17 cellular contexts compared by ENCODE assay signal in genomic region chrX:97763391-97763790, GRCh38.
DNase-seq lines count a peak whose midpoint lies in the region; ATAC-seq and TF ChIP-seq lines count a peak whose summit lies in the region.
"Had no signal": no experiment of that assay in that cellular context is flagged by ENCODE, and none has a peak within 500 bp of the region (broad histone marks: within the 10 kb centered on the region; RNA-seq: fewer than 3 reads in every experiment).

No MANE protein-coding gene starts in this region.

- H4K8ac ChIP-seq in H9 (replicated peaks; ENCODE audit: insufficient read length, low read depth, low read length), result no peak overlapping the region

- no peaks in the 10 kb centered on the region for H3K27me3 ChIP-seq in H9 (ENCODE audit: insufficient read depth, low read length)
- H3K27me3 ChIP-seq in NT2/D1 (ENCODE audit: insufficient read depth, insufficient read length), result no peaks in the 10 kb centered on the region
- H3K27me3 ChIP-seq in iPS-20b (ENCODE audit: insufficient read depth, low read length), result no peaks in the 10 kb centered on the region

- H2AK5ac ChIP-seq in H9 (ENCODE audit: insufficient read length, low read length), result no peak overlapping the region

- TF ChIP-seq CTCF in H9 (conservative IDR thresholded peaks at IDR 0.05), result no peak

- no peak overlapping the region for H4K5ac ChIP-seq in H9 (ENCODE audit: insufficient read length, low read depth, low read length)

- no peaks in the 10 kb centered on the region for H4K20me1 ChIP-seq in H9 (ENCODE audit: control insufficient read depth, insufficient read depth, insufficient read length)

- H3K36me3 ChIP-seq in NT2/D1 (ENCODE audit: insufficient read depth, insufficient read length, low read length) (no peaks in the 10 kb centered on the region), iPS-20b (ENCODE audit: insufficient read depth, low read depth, low read length) (no peaks in the 10 kb centered on the region)

- H4K91ac ChIP-seq in H9 (ENCODE audit: insufficient read length, low read depth, low read length), result no peak overlapping the region

- peak overlapping the region; percentile 0 to 95 (median 7); a peak in 6 of 7 replicates for H3K27ac Mint-ChIP-seq in H9
- H3K27ac Mint-ChIP-seq: CD4-positive, alpha-beta T cell; HFFc6; IgD-negative memory B cell had no signal

- ATAC-seq in GM19023 (IDR thresholded peaks at IDR 0.05; ENCODE audit: unreplicated experiment), result no peak
- ATAC-seq in GM18868 (IDR thresholded peaks at IDR 0.05; ENCODE audit: unreplicated experiment), result no peak
- ATAC-seq: HCT116, HepG2 had no signal

- no peaks in the 10 kb centered on the region for H3K27me3 Mint-ChIP-seq in H9 (ENCODE audit: low read depth)
- H3K27me3 Mint-ChIP-seq: CD4-positive, alpha-beta T cell had no signal

- H3K4me3 ChIP-seq in NT2/D1 (ENCODE audit: insufficient read length, low read depth) (no peak overlapping the region), iPS-20b (ENCODE audit: low read length) (no peak overlapping the region; the same call in 1 of the 2 replicates)

- H3K4me2 ChIP-seq in H9 (ENCODE audit: insufficient read depth, insufficient read length, low read length), result peak overlapping the region; percentile 18

- H2BK12ac ChIP-seq in H9 (ENCODE audit: insufficient read length, low read depth, low read length), result no peak overlapping the region

- no peaks in the 10 kb centered on the region for H3K23me2 ChIP-seq in H9 (ENCODE audit: insufficient read length, low read depth, low read length, poor library complexity, severe bottlenecking)

- peaks cover 47 to 49% of the 10 kb centered on the region in 2 experiments for H3K4me1 Mint-ChIP-seq in H9
- H3K4me1 Mint-ChIP-seq: IgD-negative memory B cell had no signal

- no peak overlapping the region for H3K4me3 Mint-ChIP-seq in H9
- H3K4me3 Mint-ChIP-seq: CD4-positive, alpha-beta T cell; HFFc6; IgD-negative memory B cell had no signal

- no peak overlapping the region for H3K14ac ChIP-seq in H9 (ENCODE audit: insufficient read depth, low read length)

- H3K36me3 Mint-ChIP-seq in H9 (ENCODE audit: insufficient read depth in 1 of 3, low read depth in 3 of 3), result peaks cover 6 to 19% (median 16%) of the 10 kb centered on the region in 3 experiments

- H3K27ac ChIP-seq in H9 (ENCODE audit: insufficient read length, low read depth, low read length) (no peak overlapping the region), iPS-20b (ENCODE audit: low read length) (peak overlapping the region; percentile 47)
- H3K27ac ChIP-seq: C4-2B, HL-60 had no signal

- no peak overlapping the region for H2BK20ac ChIP-seq in H9 (ENCODE audit: low read depth, low read length, poor library complexity, severe bottlenecking)

- no peak overlapping the region for H2BK5ac ChIP-seq in H9 (ENCODE audit: insufficient read length, low read length)

- no peak overlapping the region for H2BK15ac ChIP-seq in H9 (ENCODE audit: low read depth, low read length)

- H3K79me2 ChIP-seq in H9 (ENCODE audit: insufficient read depth, low read length), result no peaks in the 10 kb centered on the region

- H3K23ac ChIP-seq in H9 (ENCODE audit: insufficient read length, low read depth, low read length), result no peak overlapping the region

- H3K9ac ChIP-seq in H9 (ENCODE audit: extremely low read depth, insufficient read length, low read length) (no peak overlapping the region), NT2/D1 (ENCODE audit: insufficient read length, low read depth) (no peak overlapping the region), iPS-20b (ENCODE audit: low read depth, low read length) (peak overlapping the region; percentile 21; the same call in 1 of the 2 replicates)

- peaks cover 5% of the 10 kb centered on the region; the same call in 1 of the 2 replicates for H3K4me1 ChIP-seq in H9 (ENCODE audit: insufficient read depth, low read length)
- H3K4me1 ChIP-seq in NT2/D1 (ENCODE audit: insufficient read depth, insufficient read length), result no peaks in the 10 kb centered on the region
- peaks cover 16% of the 10 kb centered on the region; the same call in 1 of the 2 replicates for H3K4me1 ChIP-seq in iPS-20b (ENCODE audit: insufficient read depth, low read length)
- H3K4me1 ChIP-seq: Caco-2 had no signal

- no peaks in the 10 kb centered on the region for H3K79me1 ChIP-seq in H9 (ENCODE audit: insufficient read depth, low read depth, low read length, poor library complexity, severe bottlenecking)

- H2BK120ac ChIP-seq in H9 (ENCODE audit: low read depth, low read length, poor library complexity, severe bottlenecking), result no peak overlapping the region

- H3K18ac ChIP-seq in H9 (ENCODE audit: insufficient read length, low read depth, low read length), result no peak overlapping the region

- DNase-seq in H9 (no peak), NT2/D1 (ENCODE audit: low read depth, low spot score) (peak; percentile 28), T-helper 9 cell (no peak)
- no peak for DNase-seq in activated CD4-positive, CD25-positive, alpha-beta regulatory T cell treated with anti-CD3 and anti-CD28 coated beads, Interleukin-2, amount 50 U/mL, for 72 hours
- DNase-seq: AML-193; Caco-2; CD4-positive, alpha-beta T cell; HFFc6; KBM-7 had no signal

- H3K56ac ChIP-seq in H9 (ENCODE audit: insufficient read length, low read depth, low read length), result no peak overlapping the region

- no peaks in the 10 kb centered on the region for H3K9me3 ChIP-seq in H9 (ENCODE audit: control insufficient read depth, low read depth, low read length)
- no peaks in the 10 kb centered on the region for H3K9me3 ChIP-seq in NT2/D1 (ENCODE audit: insufficient read depth, low read length)
- no peaks in the 10 kb centered on the region for H3K9me3 ChIP-seq in iPS-20b (ENCODE audit: insufficient read depth, low read depth, low read length)
- H3K9me3 ChIP-seq: Caco-2 had no signal

- peaks cover 6 to 13% of the 10 kb centered on the region in 2 experiments; a peak in 4 of 5 replicates for H3K9me3 Mint-ChIP-seq in H9
- H3K9me3 Mint-ChIP-seq: CD4-positive, alpha-beta T cell; HFFc6; IgD-negative memory B cell had no signal

- no peak overlapping the region for H3K4ac ChIP-seq in H9 (ENCODE audit: low read depth, low read length)

- H3T11ph ChIP-seq in H9 (ENCODE audit: low read length), result no peak overlapping the region

- H2AFZ ChIP-seq in H9 (ENCODE audit: low read length), result no peak overlapping the region
